In the genomic region with DNA sequence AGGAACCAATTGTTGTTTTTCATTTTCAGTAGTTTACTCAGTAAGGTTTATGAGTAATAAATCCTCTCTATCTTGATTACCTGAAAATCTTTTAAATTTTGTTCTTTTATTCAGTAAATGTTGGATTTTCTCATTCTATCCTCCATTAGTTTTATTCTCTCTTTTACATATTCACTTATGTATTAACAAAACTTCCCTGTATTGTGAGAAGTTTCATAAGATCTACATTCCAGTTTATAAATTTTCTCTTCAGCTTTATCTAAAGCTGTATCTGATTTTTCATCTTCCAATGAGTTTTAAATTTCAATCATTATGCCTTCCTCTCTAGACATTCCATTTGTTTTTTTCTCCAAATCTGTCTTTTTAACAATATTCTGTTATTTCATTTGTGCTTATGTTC, we compare ENCODE assay signal across 33 cellular contexts.
"Had no signal": no experiment of that assay in that cellular context is flagged by ENCODE, and none has a peak within 500 bp of the region (broad histone marks: within the 10 kb centered on the region; RNA-seq: fewer than 3 reads in every experiment).

No MANE protein-coding gene starts in this region.

- DNase-seq: activated B cell treated with CpG ODN at 0.5 μM for 24 hours; activated CD4-positive, alpha-beta memory T cell treated with anti-CD3 and anti-CD28 coated beads for 36 hours; activated CD4-positive, alpha-beta T cell treated with anti-CD3 and anti-CD28 coated beads for 4 hours; activated CD4-positive, alpha-beta T cell treated with anti-CD3 and anti-CD28 coated beads, Interleukin-2, amount 10 ng/mL, durations not matched to agents 24 days and 14 days; activated CD4-positive, alpha-beta T cell treated with anti-CD3 and anti-CD28 coated beads, Interleukin-2, amount 50 U/mL, for 1 hour; activated CD4-positive, alpha-beta T cell treated with anti-CD3 and anti-CD28 coated beads, Interleukin-2, amount 50 U/mL, for 4 hours; activated CD4-positive, CD25-positive, alpha-beta regulatory T cell treated with anti-CD3 and anti-CD28 coated beads, Interleukin-2, amount 50 U/mL, for 72 hours; activated CD8-positive, alpha-beta memory T cell treated with anti-CD3 and anti-CD28 coated beads, Interleukin-2, amount 50 U/mL, for 4 hours; activated CD8-positive, alpha-beta T cell treated with anti-CD3 and anti-CD28 coated beads for 36 hours; activated effector memory CD4-positive, alpha-beta T cell treated with anti-CD3 and anti-CD28 coated beads, Interleukin-2, amount 50 U/mL, for 16 hours; activated gamma-delta T cell treated with Interleukin-2 at 50 U/mL for 16 hours; activated naive CD4-positive, alpha-beta T cell; activated naive CD4-positive, alpha-beta T cell treated with anti-CD3 and anti-CD28 coated beads for 36 hours; activated naive CD4-positive, alpha-beta T cell treated with anti-CD3 and anti-CD28 coated beads, Interleukin-2, amount 50 U/mL, for 16 hours; activated naive CD8-positive, alpha-beta T cell treated with anti-CD3 and anti-CD28 coated beads for 36 hours; activated T-cell treated with anti-CD3 and anti-CD28 coated beads for 4 hours; activated T-cell treated with anti-CD3 and anti-CD28 coated beads, Interleukin-2, amount 50 U/mL, for 1 hour; activated T-cell treated with anti-CD3 and anti-CD28 coated beads, Interleukin-2, amount 50 U/mL, for 4 hours; activated T-cell treated with anti-CD3 and anti-CD28 coated beads, Interleukin-2, amount 50 U/mL, for 72 hours; adrenal gland; amniotic stem cell; aorta; body of pancreas; brain microvascular endothelial cell; cerebellar nuclear complex; T-helper 2 cell; T-helper 9 cell had no signal

- H3K36me3 ChIP-seq: adrenal gland, brain microvascular endothelial cell, breast epithelium had no signal

- H3K4me3 ChIP-seq: adrenal gland, body of pancreas, breast epithelium had no signal

- ATAC-seq: activated CD8-positive, alpha-beta T cell treated with anti-CD3 and anti-CD28 coated beads for 36 hours; activated naive CD4-positive, alpha-beta T cell treated with anti-CD3 and anti-CD28 coated beads, Interleukin-2, amount 50 U/mL, for 72 hours; activated T-cell treated with anti-CD3 and anti-CD28 coated beads, Interleukin-2, amount 50 U/mL, for 4 hours; activated T-cell treated with anti-CD3 and anti-CD28 coated beads, Interleukin-2, amount 50 U/mL, for 72 hours; activated T-helper 17 cell treated with anti-CD3 and anti-CD28 coated beads, Interleukin-2, amount 50 U/mL, for 72 hours; body of pancreas had no signal

- H3K27ac ChIP-seq: adrenal gland, body of pancreas, brain microvascular endothelial cell, breast epithelium, VCaP had no signal

- FAIRE-seq: astrocyte, TTC549 had no signal

- H3K9me3 ChIP-seq: body of pancreas, breast epithelium had no signal

- H3K27me3 ChIP-seq: adrenal gland, body of pancreas, brain microvascular endothelial cell, breast epithelium had no signal

- H3K4me1 ChIP-seq: adrenal gland, body of pancreas, breast epithelium had no signal
